In the genomic region with DNA sequence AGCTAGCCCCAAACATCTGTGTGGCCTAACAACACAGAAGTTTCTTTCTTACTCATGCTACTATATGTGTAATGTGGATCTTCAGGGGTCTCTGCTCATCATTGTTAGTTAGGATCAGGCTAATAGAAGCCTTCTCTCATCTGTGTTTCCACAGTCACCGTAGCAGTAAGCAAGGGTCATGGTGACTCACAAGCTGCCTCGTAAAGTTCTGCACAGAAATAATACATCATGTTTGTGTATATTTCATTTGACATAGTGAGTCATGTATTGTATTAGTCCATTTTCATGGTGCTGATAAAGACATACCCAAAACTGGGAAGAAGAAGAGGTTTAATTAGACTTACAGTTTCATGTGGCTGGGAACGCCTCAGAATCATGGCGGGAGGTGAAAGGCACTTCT, we compare ENCODE assay signal across 13 cellular contexts. TPM values are rescaled to one million over a fixed set of nuclear protein-coding genes. Genes with fewer than 3 reads are reported as not detected.
DNase-seq lines count a peak whose midpoint lies in the region; ATAC-seq and TF ChIP-seq lines count a peak whose summit lies in the region.
"Had no signal": no experiment of that assay in that cellular context is flagged by ENCODE, and none has a peak within 500 bp of the region (broad histone marks: within the 10 kb centered on the region; RNA-seq: fewer than 3 reads in every experiment).

No MANE protein-coding gene starts in this region.

- POLR2A ChIA-PET in AG04450 (lab: Yijun Ruan, JAX): no interaction called here

- in situ Hi-C loops in astrocyte of the spinal cord (cut with HindIII; ENCODE audit: low sequenced_read_pairs): no loop called here

- H4K8ac ChIP-seq in trophoblast cell (ENCODE audit: low read depth, low read length): no peak overlapping the region

- peak; percentile 74 for DNase-seq in AG04450 (ENCODE audit: low read depth, low spot score)
- peak; percentile 24 for DNase-seq in HS-27A (ENCODE audit: low read depth)
- peak; percentile 78 for DNase-seq in astrocyte of the spinal cord (ENCODE audit: low read depth, low spot score)
- DNase-seq in hepatic stellate cell (ENCODE audit: low spot score): peak; percentile 51
- DNase-seq in T-helper 1 cell: no peak
- DNase-seq in heart left ventricle: no peak
- DNase-seq in retina: no peak
- DNase-seq in trophoblast cell: no peak
- DNase-seq: activated CD8-positive, alpha-beta T cell treated with anti-CD3 and anti-CD28 coated beads for 36 hours; activated effector memory CD4-positive, alpha-beta T cell treated with anti-CD3 and anti-CD28 coated beads, Interleukin-2, amount 50 U/mL, for 16 hours; central memory CD4-positive, alpha-beta T cell; mesendoderm; testis had no signal

- H3K4me3 ChIP-seq in AG04450 (ENCODE audit: low read depth, low read length) (no peak overlapping the region), astrocyte of the spinal cord (ENCODE audit: low read depth, low read length) (no peak overlapping the region), heart left ventricle (no peak overlapping the region), trophoblast cell (ENCODE audit: low read depth, low read length) (no peak overlapping the region)
- H3K4me3 ChIP-seq: testis had no signal

- H3K36me3 ChIP-seq in heart left ventricle (no peaks in the 10 kb centered on the region), trophoblast cell (ENCODE audit: control insufficient read depth in 1 of 2, insufficient read depth in 2 of 2, low read length in 2 of 2) (no peaks in the 10 kb centered on the region)

- H3K4me1 ChIP-seq in heart left ventricle (peaks cover 0 to 1% (median 0%) of the 10 kb centered on the region in 12 donors), trophoblast cell (ENCODE audit: control insufficient read depth in 1 of 2, insufficient read depth in 2 of 2, low read length in 2 of 2) (no peaks in the 10 kb centered on the region)
- H3K4me1 ChIP-seq: testis had no signal

- no peak overlapping the region for H3K23ac ChIP-seq in trophoblast cell (ENCODE audit: low read length)

- no peak overlapping the region for H2BK5ac ChIP-seq in trophoblast cell (ENCODE audit: low read depth, low read length, poor library complexity)

- ATAC-seq in heart left ventricle: no peak
- ATAC-seq: activated CD8-positive, alpha-beta T cell treated with anti-CD3 and anti-CD28 coated beads for 36 hours had no signal

- H3K27ac ChIP-seq in AG04450 (ENCODE audit: low read depth, low read length) (no peak overlapping the region), heart left ventricle (no peak overlapping the region), trophoblast cell (ENCODE audit: low read depth, low read length) (no peak overlapping the region)
- H3K27ac ChIP-seq: testis had no signal

- H3K27me3 ChIP-seq in AG04450 (ENCODE audit: control insufficient read depth, insufficient read depth, low read length) (no peaks in the 10 kb centered on the region), heart left ventricle (no peaks in the 10 kb centered on the region), trophoblast cell (ENCODE audit: insufficient read depth, low read length) (no peaks in the 10 kb centered on the region)
- H3K27me3 ChIP-seq: testis had no signal

- no peak overlapping the region for H4K12ac ChIP-seq in trophoblast cell (ENCODE audit: low read depth, low read length)

- H2AK5ac ChIP-seq in trophoblast cell (ENCODE audit: low read length): no peak overlapping the region

- H2AFZ ChIP-seq in trophoblast cell (ENCODE audit: insufficient read depth, low read length, poor library complexity): no peak overlapping the region

- intact Hi-C loops in heart left ventricle (cut with DNase I): no loop called here

- H3K79me1 ChIP-seq in trophoblast cell (ENCODE audit: low read length): no peaks in the 10 kb centered on the region

- no peak for TF ChIP-seq POLR2A in heart left ventricle (IDR thresholded peaks at IDR 0.05)

- H3K9ac ChIP-seq in trophoblast cell (ENCODE audit: low read length): no peak overlapping the region

- no peaks in the 10 kb centered on the region for H3K79me2 ChIP-seq in trophoblast cell (ENCODE audit: control insufficient read depth, insufficient read depth, low read length, poor library complexity)

- H3K18ac ChIP-seq in trophoblast cell (ENCODE audit: low read length): no peak overlapping the region

- no peak overlapping the region for H3K4ac ChIP-seq in trophoblast cell (ENCODE audit: low read depth, low read length)

- CTCF ChIA-PET in AG04450 (lab: Charles Lee): interaction anchor here (1.4 kb wide), 1 partner anchor 193 kb away, joined by 4 read pairs; no protein-coding TSS in a partner anchor

- H2BK12ac ChIP-seq in trophoblast cell (ENCODE audit: low read length): no peak overlapping the region

- H3K14ac ChIP-seq in trophoblast cell (ENCODE audit: low read length): no peak overlapping the region

- no peak for TF ChIP-seq CTCF in AG04450 (IDR thresholded peaks at IDR 0.05; ENCODE audit: low read depth, low read length)
- no peak for TF ChIP-seq CTCF in astrocyte of the spinal cord (IDR thresholded peaks at IDR 0.05; ENCODE audit: low read depth, low read length)
- no peak for TF ChIP-seq CTCF in heart left ventricle (IDR thresholded peaks at IDR 0.05)

- H2BK120ac ChIP-seq in trophoblast cell (ENCODE audit: insufficient read depth, low read length, poor library complexity): no peak overlapping the region

- H3K9me3 ChIP-seq in AG04450 (ENCODE audit: control insufficient read depth, insufficient read depth, low read length): no peaks in the 10 kb centered on the region
- no peaks in the 10 kb centered on the region for H3K9me3 ChIP-seq in heart left ventricle
- H3K9me3 ChIP-seq in trophoblast cell (ENCODE audit: insufficient read depth, low read depth, low read length): no peaks in the 10 kb centered on the region
- H3K9me3 ChIP-seq: testis had no signal

- no peak overlapping the region for H4K91ac ChIP-seq in trophoblast cell (ENCODE audit: low read depth, low read length)

- no peak overlapping the region for H3K4me2 ChIP-seq in trophoblast cell (ENCODE audit: low read length)

- 92 to 93% (median 92%) methylated on average over 4 of the region's 4 CpGs for WGBS in heart left ventricle, 4 donors
- no CpG with 5 or more reads among the region's 4 CpGs for WGBS in trophoblast cell (ENCODE audit: extremely low coverage, insufficient coverage, insufficient read length)

RNA-seq across cellular contexts. Expression of gene SLC4A4, which starts 38.7 kb away (rescaled TPM):
- 14.7 and 17.5 TPM in 2 replicates for polyA plus RNA-seq in AG04450 (2011; rRNA removed)
- polyA minus RNA-seq in AG04450 (2011; rRNA and poly(A)+ RNA removed): 40.2 and 51.9 TPM in 2 replicates
- 10 to 100 TPM; 10.5 to 48.0 (median 19.1) TPM for total RNA-seq in heart left ventricle
- polyA plus RNA-seq in heart left ventricle: 1 to 10 TPM; 3.7 to 4.8 TPM
- 2.5 and 2.7 TPM in 2 replicates for polyA plus RNA-seq in trophoblast cell (2013)

Comparison
In these comparisons a context has a peak if more than half of its experiments do, and no peak if none do; other contexts are left out.
1. DNase-seq: peak in AG04450 (single experiment), HS-27A (single experiment), astrocyte of the spinal cord (single experiment) and hepatic stellate cell (single experiment); none in T-helper 1 cell (0 of 5), heart left ventricle (0 of 5), retina (single experiment) and trophoblast cell (0 of 2).